In the genomic region with DNA sequence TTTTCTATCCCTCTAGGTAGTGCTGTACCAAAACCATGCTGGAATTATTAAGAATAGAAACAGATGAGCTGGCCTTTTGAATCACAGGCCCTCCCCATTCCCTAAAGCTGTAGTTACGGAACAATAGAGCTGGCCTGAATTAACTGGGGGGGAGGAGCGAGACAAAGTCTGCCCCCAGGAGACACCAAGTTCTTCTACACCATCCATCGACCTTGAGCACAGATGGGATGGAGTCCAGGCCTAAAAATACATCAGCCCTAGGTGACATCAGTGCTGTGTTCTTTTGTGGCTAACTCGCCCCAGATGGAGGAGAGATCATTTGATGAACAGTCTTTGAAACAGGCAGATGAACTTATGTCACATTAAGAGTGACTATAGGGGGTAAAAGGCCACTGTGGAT, we compare ENCODE assay signal across 29 cellular contexts. TPM values are rescaled to one million over a fixed set of nuclear protein-coding genes. Genes with fewer than 3 reads are reported as not detected.
"Had no signal": no experiment of that assay in that cellular context is flagged by ENCODE, and none has a peak within 500 bp of the region (broad histone marks: within the 10 kb centered on the region; RNA-seq: fewer than 3 reads in every experiment).

No MANE protein-coding gene starts in this region.

- H3K4me3 ChIP-seq: hepatocyte, right lobe of liver, uterus had no signal

- H3K4me1 ChIP-seq: right lobe of liver, uterus had no signal

- H3K27me3 ChIP-seq: brain microvascular endothelial cell, hepatocyte, right lobe of liver, uterus had no signal

- H3K36me3 ChIP-seq: brain microvascular endothelial cell, right lobe of liver, uterus had no signal

- H3K9me3 ChIP-seq: right lobe of liver, uterus had no signal

- ATAC-seq: activated CD8-positive, alpha-beta memory T cell treated with anti-CD3 and anti-CD28 coated beads, Interleukin-2, amount 10 ng/mL, durations not matched to agents 7 days and 5 days; activated CD8-positive, alpha-beta T cell treated with anti-CD3 and anti-CD28 coated beads for 36 hours; activated naive CD8-positive, alpha-beta T cell treated with anti-CD3 and anti-CD28 coated beads, Interleukin-2, amount 50 U/mL, for 24 hours; natural killer cell treated with Interleukin-12 subunit alpha and Interleukin-12 subunit beta and Interleukin-15 and Interleukin-18, amount 100 ng/mL, for 72 hours; right lobe of liver; stimulated activated effector memory CD8-positive, alpha-beta T cell treated with anti-CD3 and anti-CD28 coated beads, Interleukin-12 subunit alpha, Interleukin-12 subunit beta, amount 100 ng/mL, for 72 hours; stimulated activated naive CD8-positive, alpha-beta T cell treated with anti-CD3 and anti-CD28 coated beads, Interleukin-15, amount 100 ng/mL, for 72 hours had no signal

- DNase-seq: activated CD4-positive, alpha-beta T cell treated with anti-CD3 and anti-CD28 coated beads, Interleukin-2, amount 10 ng/mL, durations not matched to agents 7 days and 5 days; activated CD4-positive, CD25-positive, alpha-beta regulatory T cell treated with anti-CD3 and anti-CD28 coated beads, Interleukin-2, amount 50 U/mL, for 72 hours; activated CD8-positive, alpha-beta memory T cell treated with anti-CD3 and anti-CD28 coated beads, Interleukin-2, amount 10 ng/mL, durations not matched to agents 7 days and 5 days; activated CD8-positive, alpha-beta T cell treated with anti-CD3 and anti-CD28 coated beads for 36 hours; activated effector memory CD4-positive, alpha-beta T cell treated with anti-CD3 and anti-CD28 coated beads, Interleukin-2, amount 50 U/mL, for 16 hours; activated naive CD4-positive, alpha-beta T cell treated with anti-CD3 and anti-CD28 coated beads, Interleukin-2, amount 50 U/mL, for 16 hours; activated naive CD8-positive, alpha-beta T cell treated with anti-CD3 and anti-CD28 coated beads, Interleukin-2, amount 50 U/mL, for 24 hours; activated T-cell treated with anti-CD3 and anti-CD28 coated beads for 4 hours; anterior cingulate cortex; brain microvascular endothelial cell; central memory CD4-positive, alpha-beta T cell; dermis blood vessel endothelial cell; effector CD8-positive, alpha-beta T cell; erythroblast; foreskin fibroblast; immature natural killer cell; midbrain; right lobe of liver; small intestine; stimulated activated CD4-positive, alpha-beta T cell treated with anti-CD3 and anti-CD28 coated beads, Interleukin-2, amount 100 ng/mL, for 24 hours; stimulated activated naive CD8-positive, alpha-beta T cell treated with anti-CD3 and anti-CD28 coated beads, Interleukin-15, amount 100 ng/mL, for 72 hours; trophoblast cell; uterus had no signal

- H3K27ac ChIP-seq: brain microvascular endothelial cell, hepatocyte, right lobe of liver, uterus, VCaP had no signal

RNA-seq across cellular contexts. Expression of gene LHFPL1, which starts 49.6 kb away (rescaled TPM):
- total RNA-seq: kidney epithelial cell; liver; natural killer cell treated with Interleukin-12 subunit alpha and Interleukin-12 subunit beta and Interleukin-15 and Interleukin-18, amount 100 ng/mL, for 72 hours; right lobe of liver had no signal
